ENCODE assay signal across 8 cellular contexts in genomic region chr1:83488077-83488476, GRCh38.
DNase-seq lines count a peak whose midpoint lies in the region; ATAC-seq and TF ChIP-seq lines count a peak whose summit lies in the region.
"Not testable (repeated sequence)": the region's sequence is repeated elsewhere in the genome, so short reads cannot be mapped to it uniquely, and the experiment has no call there.

No MANE protein-coding gene starts in this region.

- CTCF ChIA-PET in activated CD8-positive, alpha-beta T cell treated with anti-CD3 and anti-CD28 coated beads, Interleukin-2, amount 10 ng/mL, durations not matched to agents 7 days and 5 days (lab: Charles Lee): not testable (repeated sequence)

- not testable (repeated sequence) for H3K4me3 ChIP-seq in epithelial cell of esophagus (ENCODE audit: low read length)

- H3K27me3 Mint-ChIP-seq in activated CD8-positive, alpha-beta T cell treated with anti-CD3 and anti-CD28 coated beads, Interleukin-2, amount 10 ng/mL, durations not matched to agents 7 days and 5 days (ENCODE audit: low read depth); stimulated activated naive B cell treated with anti-CD40 and anti-IgM and Interleukin-4, amounts not matched to agents 10 μg/mL and 1 μg/mL and 100 μg/mL, for 72 hours: not testable (repeated sequence)

- not testable (repeated sequence) for H3K36me3 Mint-ChIP-seq in activated CD8-positive, alpha-beta T cell treated with anti-CD3 and anti-CD28 coated beads, Interleukin-2, amount 10 ng/mL, durations not matched to agents 7 days and 5 days (ENCODE audit: low read depth); stimulated activated naive B cell treated with anti-CD40 and anti-IgM and Interleukin-4, amounts not matched to agents 10 μg/mL and 1 μg/mL and 100 μg/mL, for 72 hours

- peak; percentile 22 for DNase-seq in activated CD8-positive, alpha-beta T cell treated with anti-CD3 and anti-CD28 coated beads, Interleukin-2, amount 10 ng/mL, durations not matched to agents 7 days and 5 days
- DNase-seq in epithelial cell of esophagus (ENCODE audit: low read depth): peak; percentile 8
- peak; percentile 10 for DNase-seq in stimulated activated naive B cell treated with anti-CD40 and anti-IgM and Interleukin-4, amounts not matched to agents 10 μg/mL and 1 μg/mL and 100 μg/mL, for 72 hours

- TF ChIP-seq CTCF in epithelial cell of esophagus (IDR thresholded peaks at IDR 0.05; ENCODE audit: insufficient read depth, low read depth, low read length, missing control alignments): not testable (repeated sequence)

- ATAC-seq in GM18511 (IDR thresholded peaks at IDR 0.05; ENCODE audit: unreplicated experiment): peak; percentile 82
- ATAC-seq in GM19395 (IDR thresholded peaks at IDR 0.05; ENCODE audit: unreplicated experiment): peak; percentile 82
- peak; percentile 88 for ATAC-seq in GM21737 (IDR thresholded peaks at IDR 0.05; ENCODE audit: unreplicated experiment)
- peak; percentile 77 for ATAC-seq in HG03025 (IDR thresholded peaks at IDR 0.05; ENCODE audit: low FRiP score, unreplicated experiment)
- peak; percentile 97 for ATAC-seq in HG03457 (IDR thresholded peaks at IDR 0.05; ENCODE audit: unreplicated experiment)
- ATAC-seq in activated CD8-positive, alpha-beta T cell treated with anti-CD3 and anti-CD28 coated beads, Interleukin-2, amount 10 ng/mL, durations not matched to agents 7 days and 5 days: peak; percentile 76
- ATAC-seq in stimulated activated naive B cell treated with anti-CD40 and anti-IgM and Interleukin-4, amounts not matched to agents 10 μg/mL and 1 μg/mL and 100 μg/mL, for 72 hours (replicated peaks): peak; percentile 86 to 94

- H3K4me3 Mint-ChIP-seq in activated CD8-positive, alpha-beta T cell treated with anti-CD3 and anti-CD28 coated beads, Interleukin-2, amount 10 ng/mL, durations not matched to agents 7 days and 5 days; stimulated activated naive B cell treated with anti-CD40 and anti-IgM and Interleukin-4, amounts not matched to agents 10 μg/mL and 1 μg/mL and 100 μg/mL, for 72 hours: not testable (repeated sequence)

- POLR2A ChIA-PET in activated CD8-positive, alpha-beta T cell treated with anti-CD3 and anti-CD28 coated beads, Interleukin-2, amount 10 ng/mL, durations not matched to agents 7 days and 5 days (lab: Charles Lee): not testable (repeated sequence)

- peak overlapping the region; percentile 55 for H3K27ac Mint-ChIP-seq in activated CD8-positive, alpha-beta T cell treated with anti-CD3 and anti-CD28 coated beads, Interleukin-2, amount 10 ng/mL, durations not matched to agents 7 days and 5 days
- peak overlapping the region; percentile 56 for H3K27ac Mint-ChIP-seq in stimulated activated naive B cell treated with anti-CD40 and anti-IgM and Interleukin-4, amounts not matched to agents 10 μg/mL and 1 μg/mL and 100 μg/mL, for 72 hours

- H3K9me3 Mint-ChIP-seq in activated CD8-positive, alpha-beta T cell treated with anti-CD3 and anti-CD28 coated beads, Interleukin-2, amount 10 ng/mL, durations not matched to agents 7 days and 5 days (ENCODE audit: insufficient read depth); stimulated activated naive B cell treated with anti-CD40 and anti-IgM and Interleukin-4, amounts not matched to agents 10 μg/mL and 1 μg/mL and 100 μg/mL, for 72 hours: not testable (repeated sequence)

- peaks cover 28% of the 10 kb centered on the region for H3K4me1 Mint-ChIP-seq in activated CD8-positive, alpha-beta T cell treated with anti-CD3 and anti-CD28 coated beads, Interleukin-2, amount 10 ng/mL, durations not matched to agents 7 days and 5 days (ENCODE audit: low read depth)
- not testable (repeated sequence) for H3K4me1 Mint-ChIP-seq in stimulated activated naive B cell treated with anti-CD40 and anti-IgM and Interleukin-4, amounts not matched to agents 10 μg/mL and 1 μg/mL and 100 μg/mL, for 72 hours
